18 cellular contexts compared by ENCODE assay signal in genomic region chr16:10501016-10501607, GRCh38.
DNase-seq lines count a peak whose midpoint lies in the region; ATAC-seq, FAIRE-seq and TF ChIP-seq lines count a peak whose summit lies in the region.
"Had no signal": no experiment of that assay in that cellular context is flagged by ENCODE, and none has a peak within 500 bp of the region (broad histone marks: within the 10 kb centered on the region; RNA-seq: fewer than 3 reads in every experiment).

No MANE protein-coding gene starts in this region.

- no peak for FAIRE-seq in GM12891 (lab: Jason Lieb, UNC)
- FAIRE-seq: endometrium had no signal

- peaks cover 15% of the 10 kb centered on the region for H3K4me1 Mint-ChIP-seq in T-helper 17 cell
- H3K4me1 Mint-ChIP-seq: activated T-helper 17 cell treated with anti-CD3 and anti-CD28 coated beads, Interleukin-2, amount 50 U/mL, for 72 hours had no signal

- H3K27ac Mint-ChIP-seq in T-helper 17 cell = no peak overlapping the region
- H3K27ac Mint-ChIP-seq: activated T-helper 17 cell treated with anti-CD3 and anti-CD28 coated beads, Interleukin-2, amount 50 U/mL, for 72 hours; T-helper 2 cell treated with Interferon-gamma antibody and Interleukin-4, amounts not matched to agents 5 μg/mL and 100 μg/mL, for 36 hours had no signal

- no peak for TF ChIP-seq CTCF in GM06990 (IDR thresholded peaks at IDR 0.05; ENCODE audit: insufficient read depth, low read length, poor library complexity, severe bottlenecking)
- no peak for TF ChIP-seq CTCF in mucosa of descending colon (IDR thresholded peaks at IDR 0.05)
- TF ChIP-seq CTCF in heart left ventricle (IDR thresholded peaks at IDR 0.05) = no peak

- WGBS in heart left ventricle, 4 donors = 75 to 97% (median 95%) methylated on average over 2 of the region's 2 CpGs

- H3K36me3 ChIP-seq in GM06990 (ENCODE audit: control insufficient read depth, insufficient read depth, low read length) (no peaks in the 10 kb centered on the region), mucosa of descending colon (ENCODE audit: low read depth) (no peaks in the 10 kb centered on the region), heart left ventricle (peaks cover 0 to 6% (median 0%) of the 10 kb centered on the region in 9 donors)

- no peak overlapping the region for H3K27ac ChIP-seq in heart left ventricle
- H3K27ac ChIP-seq: foreskin keratinocyte, tibial nerve had no signal

- H3K4me3 ChIP-seq in GM06990 (replicated peaks; ENCODE audit: low read depth, low read length) = no peak overlapping the region
- no peak overlapping the region for H3K4me3 ChIP-seq in mucosa of descending colon
- no peak overlapping the region for H3K4me3 ChIP-seq in heart left ventricle
- H3K4me3 ChIP-seq: smooth muscle cell, tibial nerve had no signal

- no peaks in the 10 kb centered on the region for H3K27me3 Mint-ChIP-seq in T-helper 17 cell
- H3K27me3 Mint-ChIP-seq: activated T-helper 17 cell treated with anti-CD3 and anti-CD28 coated beads, Interleukin-2, amount 50 U/mL, for 72 hours had no signal

- H3K27me3 ChIP-seq in GM06990 (replicated peaks; ENCODE audit: control insufficient read depth, insufficient read depth, low read length) (no peaks in the 10 kb centered on the region), heart left ventricle (no peaks in the 10 kb centered on the region)
- H3K27me3 ChIP-seq: foreskin keratinocyte, tibial nerve had no signal

- TF ChIP-seq POLR2A in GM12891 (IDR thresholded peaks at IDR 0.05; ENCODE audit: low read depth, low read length) (no peak), heart left ventricle (IDR thresholded peaks at IDR 0.05) (no peak)

- intact Hi-C loops in mucosa of descending colon (cut with DNase I, micrococcal nuclease) = no loop called here
- intact Hi-C loops in heart left ventricle (cut with DNase I) = loop anchor here in 1 of 10 donors (10.0 kb wide), 1 partner anchor 56 kb away; no protein-coding TSS in a partner anchor

- H3K9me3 ChIP-seq in T-helper 17 cell (ENCODE audit: control insufficient read depth, low read length, poor library complexity, severe bottlenecking) (no peaks in the 10 kb centered on the region), mucosa of descending colon (no peaks in the 10 kb centered on the region), heart left ventricle (no peaks in the 10 kb centered on the region)
- H3K9me3 ChIP-seq: tibial nerve had no signal

- H3K4me1 ChIP-seq in mucosa of descending colon (ENCODE audit: low read depth) = no peaks in the 10 kb centered on the region
- H3K4me1 ChIP-seq in heart left ventricle = peaks cover 0 to 5% (median 0%) of the 10 kb centered on the region in 12 donors
- H3K4me1 ChIP-seq: foreskin keratinocyte, tibial nerve had no signal

- no peaks in the 10 kb centered on the region for H3K36me3 Mint-ChIP-seq in T-helper 17 cell (ENCODE audit: low read depth)

- DNase-seq in COLO668 (lab: John Stamatoyannopoulos, UW; ENCODE audit: unreplicated experiment) (peak; percentile 2), GM06990 (ENCODE audit: extremely low read depth, insufficient read length) (peak; percentile 29), T-helper 17 cell (no peak), mucosa of descending colon (no peak), GM12891 (ENCODE audit: insufficient read length, low spot score) (no peak), heart left ventricle (no peak)
- DNase-seq: activated CD4-positive, alpha-beta T cell treated with anti-CD3 and anti-CD28 coated beads, Interleukin-2, amount 50 U/mL, for 48 hours; DMS153; foreskin keratinocyte; GOT3; NCI-H187; NCI-H446 treated with DMSO at 0.1 percent for 48 hours had no signal

- ATAC-seq in T-helper 17 cell = peak; percentile 37
- ATAC-seq in mucosa of descending colon = peak; percentile 66
- no peak for ATAC-seq in heart left ventricle
- ATAC-seq in GM19452 (IDR thresholded peaks at IDR 0.05; ENCODE audit: unreplicated experiment) = no peak
- ATAC-seq: foreskin keratinocyte had no signal

- H3K4me3 Mint-ChIP-seq in T-helper 17 cell = no peak overlapping the region
- H3K4me3 Mint-ChIP-seq: activated T-helper 17 cell treated with anti-CD3 and anti-CD28 coated beads, Interleukin-2, amount 50 U/mL, for 72 hours; T-helper 2 cell treated with Interferon-gamma antibody and Interleukin-4, amounts not matched to agents 5 μg/mL and 100 μg/mL, for 36 hours had no signal

TF ChIP-seq in GM12891, 5 proteins besides CTCF, POLR2A, EP300 and RAD21:
- TF ChIP-seq POLR2AphosphoS5 (IDR thresholded peaks at IDR 0.05; ENCODE audit: low read depth, low read length) = no peak
- no peak for TF ChIP-seq TAF1 (IDR thresholded peaks at IDR 0.05; ENCODE audit: low read depth, low read length)
- TF ChIP-seq PAX5 (IDR thresholded peaks at IDR 0.05; ENCODE audit: insufficient read depth, low read length, severe bottlenecking) = no peak
- no peak for TF ChIP-seq POU2F2 (IDR thresholded peaks at IDR 0.05; ENCODE audit: low read depth, low read length)
- TF ChIP-seq SPI1 (IDR thresholded peaks at IDR 0.05; ENCODE audit: low read depth, low read length) = no peak

Comparison
In these comparisons a context has a peak if more than half of its experiments do, and no peak if none do; other contexts are left out.
1. DNase-seq: peak in COLO668 (single experiment) and GM06990 (single experiment); none in T-helper 17 cell (0 of 3), mucosa of descending colon (0 of 3), GM12891 (single experiment) and heart left ventricle (0 of 5).
2. ATAC-seq: peak in T-helper 17 cell (single experiment) and mucosa of descending colon (single experiment); none in heart left ventricle (0 of 4) and GM19452 (single experiment).